ENCODE assay signal across 8 cellular contexts in the genomic region with DNA sequence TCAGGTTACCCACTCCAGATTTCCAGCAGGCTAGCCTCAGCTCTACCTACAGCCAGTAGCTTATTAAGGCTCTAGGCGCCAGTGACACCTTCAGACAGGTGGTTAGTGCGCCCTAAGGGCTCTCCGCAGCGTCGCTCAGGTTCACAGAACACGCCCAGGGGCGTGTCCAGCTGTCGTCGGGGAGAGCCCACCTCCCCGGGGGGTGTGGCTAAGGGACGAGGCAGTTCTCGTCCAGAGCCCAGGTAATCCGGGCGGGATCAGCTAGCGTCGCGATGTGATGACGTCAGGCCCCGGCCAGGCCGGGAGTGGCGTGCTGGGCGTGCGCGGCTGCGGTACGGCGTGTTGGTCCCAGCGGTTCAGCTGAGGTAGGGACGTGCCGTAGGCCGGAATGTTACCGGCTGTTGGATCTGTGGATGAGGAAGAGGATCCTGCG. TPM values are rescaled to one million over a fixed set of nuclear protein-coding genes. Genes with fewer than 3 reads are reported as not detected.
DNase-seq lines count a peak whose midpoint lies in the region; ATAC-seq, FAIRE-seq and TF ChIP-seq lines count a peak whose summit lies in the region.
"Not testable (repeated sequence)": the region's sequence is repeated elsewhere in the genome, so short reads cannot be mapped to it uniquely, and the experiment has no call there.

Gene ZNG1E (plus strand): TSS at position 340 of the 433 bp plus-strand sequence. CDS start 49 bp downstream, at position 389.

- intact Hi-C loops in esophagus muscularis mucosa (cut with DNase I); HepG2 (cut with micrococcal nuclease; ENCODE audit: unreplicated experiment): not testable (repeated sequence)

- CTCF ChIA-PET in HepG2 (lab: Yijun Ruan, JAX; ENCODE audit: low intra/inter-chr PET ratio, low total read pairs) = not testable (repeated sequence)

- in situ Hi-C loops in HepG2 (cut with HindIII; ENCODE audit: extremely low pct_ligation_motif_present, low pct_unique_long_range_greater_than_20kb) = not testable (repeated sequence)

- POLR2A ChIA-PET in HepG2 (lab: Yijun Ruan, JAX) = not testable (repeated sequence)

- peak within 1 kb of the TSS; percentile 52 for H3K9ac ChIP-seq in Karpas-422 (ENCODE audit: low read length)
- H3K9ac ChIP-seq in HepG2 (ENCODE audit: insufficient read depth, low read depth, low read length) = peak within 1 kb of the TSS; percentile 60

- TF ChIP-seq POLR2A in esophagus muscularis mucosa (IDR thresholded peaks at IDR 0.05; ENCODE audit: low read depth) = not testable (repeated sequence)
- TF ChIP-seq POLR2A in HepG2 (IDR thresholded peaks at IDR 0.05; ENCODE audit: insufficient read depth in 1 of 2, low read depth in 2 of 2, low read length in 2 of 2) = peak in 1 of 2 experiments; percentile 46; a peak in 1 of 4 replicates

- FAIRE-seq in HepG2 (lab: Jason Lieb, UNC) = not testable (repeated sequence)

- not testable (repeated sequence) for H2AFZ ChIP-seq in Karpas-422 (ENCODE audit: low read length); HepG2 (ENCODE audit: low read length)

- not testable (repeated sequence) for TF ChIP-seq EP300 in esophagus muscularis mucosa (IDR thresholded peaks at IDR 0.05); HepG2 (IDR thresholded peaks at IDR 0.05; ENCODE audit: low read depth in 2 of 2, low read length in 2 of 2); HepG2 (CRISPR knock-in tag; IDR thresholded peaks at IDR 0.05; ENCODE audit: borderline replicate concordance)

- H3K9me2 ChIP-seq in DOHH2 (replicated peaks; ENCODE audit: control insufficient read depth, low read length); Karpas-422 (replicated peaks; ENCODE audit: insufficient read depth, low read length): not testable (repeated sequence)

- not testable (repeated sequence) for TF ChIP-seq CTCF in DOHH2 (IDR thresholded peaks at IDR 0.05; ENCODE audit: low read depth, low read length, poor library complexity, severe bottlenecking); esophagus muscularis mucosa (IDR thresholded peaks at IDR 0.05); HepG2 (CRISPR knock-in tag; IDR thresholded peaks at IDR 0.05)

- not testable (repeated sequence) for TF ChIP-seq RAD21 in HepG2 (CRISPR knock-in tag; IDR thresholded peaks at IDR 0.05)

- WGBS in esophagus muscularis mucosa = 0% methylated on average over 13 of the region's 33 CpGs
- WGBS in HepG2 (ENCODE audit: low lambda C conversion rate) = 0% methylated on average over 5 of the region's 33 CpGs

- H3K27ac ChIP-seq in DOHH2 (ENCODE audit: low read depth, low read length) = 0 out of 2 replicates have a peak within 1 kb of the TSS, but pooled peaks have one; percentile 12
- H3K27ac ChIP-seq in Karpas-422 (ENCODE audit: low read length) = not testable (repeated sequence)
- H3K27ac ChIP-seq in esophagus muscularis mucosa (replicated peaks in 1 of 4) = peak within 1 kb of the TSS; percentile 65 to 76 (median 72)
- H3K27ac ChIP-seq in HepG2 (ENCODE audit: extremely low read length, insufficient read depth, low read length) = peak within 1 kb of the TSS; percentile 57

- H4K20me1 ChIP-seq in DOHH2 (ENCODE audit: control insufficient read depth, insufficient read depth, low read depth, low read length); Karpas-422 (ENCODE audit: insufficient read depth, low read depth, low read length); HepG2 (ENCODE audit: insufficient read depth, low read length): not testable (repeated sequence)

- H3K79me2 ChIP-seq in DOHH2 (ENCODE audit: control insufficient read depth, low read length); Karpas-422 (ENCODE audit: low read length); HepG2 (ENCODE audit: insufficient read depth, low read length): not testable (repeated sequence)

- H3K4me3 ChIP-seq in DOHH2 (ENCODE audit: low read length) (peak within 1 kb of the TSS; percentile 47), Karpas-422 (ENCODE audit: low read length) (peak within 1 kb of the TSS; percentile 59; the same call in 1 of the 2 replicates), esophagus muscularis mucosa (peak within 1 kb of the TSS; percentile 50 to 57 (median 56)), HepG2 (replicated peaks in 1 of 3; ENCODE audit: insufficient read depth in 1 of 3, low read depth in 2 of 3, low read length in 3 of 3) (peak within 1 kb of the TSS; percentile 21 to 57 (median 54); a peak in 5 of 6 replicates)

- BruUV-seq in HepG2 (replicated peaks; lab: Mats Ljungman, UMichigan) = TSS peak; percentile 88

- not testable (repeated sequence) for H3K9me3 ChIP-seq in DOHH2 (ENCODE audit: control insufficient read depth, insufficient read depth, low read length); Karpas-422 (ENCODE audit: low read length); esophagus muscularis mucosa; HepG2 (ENCODE audit: low read length)

- H3K4me2 ChIP-seq in DOHH2 (ENCODE audit: low read length) = peak within 1 kb of the TSS; percentile 53
- peak within 1 kb of the TSS; percentile 78 for H3K4me2 ChIP-seq in Karpas-422 (ENCODE audit: low read depth, low read length, poor library complexity, severe bottlenecking)
- H3K4me2 ChIP-seq in HepG2 (ENCODE audit: low read depth, low read length) = peak within 1 kb of the TSS; percentile 65

- not testable (repeated sequence) for H3K36me3 ChIP-seq in DOHH2 (ENCODE audit: control insufficient read depth, low read length); Karpas-422 (ENCODE audit: insufficient read depth, low read length); esophagus muscularis mucosa; HepG2 (replicated peaks in 1 of 2; ENCODE audit: control insufficient read depth in 1 of 2, insufficient read depth in 2 of 2, low read length in 2 of 2)

- not testable (repeated sequence) for ATAC-seq in HepG2; stimulated activated naive CD8-positive, alpha-beta T cell treated with anti-CD3 and anti-CD28 coated beads, Interleukin-15, Interleukin-2, amounts not matched to agents 100 U/mL and 50 U/mL, for 24 hours

- H3F3A ChIP-seq in DOHH2 (ENCODE audit: control insufficient read depth, insufficient read depth) = not testable (repeated sequence)

- H3K27me3 ChIP-seq in DOHH2 (ENCODE audit: control insufficient read depth, low read length); Karpas-422 (ENCODE audit: low read length); esophagus muscularis mucosa; HepG2 (ENCODE audit: control insufficient read depth in 1 of 2, insufficient read depth in 2 of 2, low read length in 2 of 2): not testable (repeated sequence)

- DNase-seq in Karpas-422 (peak; percentile 72), esophagus muscularis mucosa (ENCODE audit: extremely low spot score) (peak; percentile 24), HepG2 (ENCODE audit: low spot score) (peak; percentile 30), retina (peak; percentile 14)
- DNase-seq in activated CD4-positive, alpha-beta T cell treated with anti-CD3 and anti-CD28 coated beads for 1 hour = peak; percentile 57
- DNase-seq in activated naive CD8-positive, alpha-beta T cell treated with anti-CD3 and anti-CD28 coated beads, Interleukin-2, amount 50 U/mL, for 16 hours (ENCODE audit: low read depth, low spot score) = peak; percentile 0
- peak; percentile 37 for DNase-seq in stimulated activated naive CD8-positive, alpha-beta T cell treated with anti-CD3 and anti-CD28 coated beads, Interleukin-15, Interleukin-2, amounts not matched to agents 100 U/mL and 50 U/mL, for 24 hours

- peaks cover 13% of the 10 kb centered on the region for H3K4me1 ChIP-seq in DOHH2 (ENCODE audit: control insufficient read depth, low read length)
- not testable (repeated sequence) for H3K4me1 ChIP-seq in Karpas-422 (ENCODE audit: low read length); esophagus muscularis mucosa; HepG2 (ENCODE audit: insufficient read depth, low read length)

TF ChIP-seq in HepG2, 621 proteins besides CTCF, POLR2A, EP300 and RAD21 (continues in another document):
- TF ChIP-seq HOXA3 (CRISPR knock-in tag; IDR thresholded peaks at IDR 0.05) = peak; percentile 75; the same call in 1 of the 2 replicates
- TF ChIP-seq GABPB1 (CRISPR knock-in tag; IDR thresholded peaks at IDR 0.05) = peak; percentile 64; the same call in 1 of the 2 replicates
- 0 out of 2 replicates have a peak, but pooled peaks have one; percentile 26 for TF ChIP-seq YEATS4 (CRISPR knock-in tag; IDR thresholded peaks at IDR 0.05; ENCODE audit: borderline replicate concordance)

RNA-seq across cellular contexts. Expression of gene ZNG1E, which starts in this region (rescaled TPM):
- 109 and 133 TPM in 2 replicates for total RNA-seq in Karpas-422 (2014; rRNA removed; shearing (Covaris generic); ENCODE audit: low replicate concordance)
- total RNA-seq in esophagus muscularis mucosa (10 to 100 TPM; 16.2 to 28.7 (median 18.3) TPM), HepG2 (2016; rRNA removed; fragmentation: Illumina TruSeq; extraction: Trizol) (120 and 126 TPM in 2 replicates)
- 39.7 and 55.3 TPM in 2 replicates for total RNA-seq in HepG2 (2016; cell fraction: cytosol; rRNA removed; fragmentation: Illumina TruSeq; extraction: Trizol; ENCODE audit: low read depth)
- total RNA-seq in HepG2 (2016; cell fraction: insoluble cytoplasmic fraction; rRNA removed; fragmentation: Illumina TruSeq; extraction: Trizol) = 113 and 119 TPM in 2 replicates
- 92.2 and 101 TPM in 2 replicates for total RNA-seq in HepG2 (2016; cell fraction: membrane; rRNA removed; fragmentation: Illumina TruSeq; extraction: Trizol)
- 185 and 194 TPM in 2 replicates for total RNA-seq in HepG2 (2016; cell fraction: nucleus; rRNA removed; fragmentation: Illumina TruSeq; extraction: Trizol)
- polyA plus RNA-seq in HepG2 (2011; rRNA removed) = 54.7 and 55.6 TPM in 2 replicates
- polyA plus RNA-seq in HepG2 (2011; cell fraction: cytosol; rRNA removed) = 14.5 and 23.6 TPM in 2 replicates
- 66.6 and 69.0 TPM in 2 replicates for polyA plus RNA-seq in HepG2 (2011; cell fraction: nucleus; rRNA removed)
- 56.7 and 74.0 TPM in 2 replicates for polyA plus RNA-seq in HepG2 (2012)
- 37.4 and 42.2 TPM in 2 replicates for polyA plus RNA-seq in HepG2 (2016; cell fraction: cytosol; fragmentation: Illumina TruSeq; extraction: Trizol; ENCODE audit: low read depth)
- polyA plus RNA-seq in HepG2 (2016; cell fraction: insoluble cytoplasmic fraction; fragmentation: Illumina TruSeq; extraction: Trizol; ENCODE audit: low read depth) = 99.6 and 103 TPM in 2 replicates
- polyA plus RNA-seq in HepG2 (2016; cell fraction: membrane; fragmentation: Illumina TruSeq; extraction: Trizol; ENCODE audit: low read depth) = 67.0 and 86.1 TPM in 2 replicates
- 152 and 165 TPM in 2 replicates for polyA plus RNA-seq in HepG2 (2016; cell fraction: nucleus; fragmentation: Illumina TruSeq; extraction: Trizol; ENCODE audit: insufficient read depth, low read depth)
- 25.7 and 45.4 TPM in 2 replicates for polyA minus RNA-seq in HepG2 (2011; rRNA and poly(A)+ RNA removed; ENCODE audit: low replicate concordance)
- 10.0 and 11.9 TPM in 2 replicates for polyA minus RNA-seq in HepG2 (2011; cell fraction: cytosol; rRNA and poly(A)+ RNA removed)
- polyA minus RNA-seq in HepG2 (2011; cell fraction: nucleus; rRNA and poly(A)+ RNA removed) = 380 and 396 TPM in 2 replicates

Comparison
In these comparisons a context has a peak if more than half of its experiments do, and no peak if none do; other contexts are left out.
1. DNase-seq: peak in every context shown above with its lines; median percentile 72 in Karpas-422; 57 in activated CD4-positive, alpha-beta T cell treated with anti-CD3 and anti-CD28 coated beads for 1 hour; 37 in stimulated activated naive CD8-positive, alpha-beta T cell treated with anti-CD3 and anti-CD28 coated beads, Interleukin-15, Interleukin-2, amounts not matched to agents 100 U/mL and 50 U/mL, for 24 hours; 30 in HepG2; 24 in esophagus muscularis mucosa; 14 in retina; 0 in activated naive CD8-positive, alpha-beta T cell treated with anti-CD3 and anti-CD28 coated beads, Interleukin-2, amount 50 U/mL, for 16 hours.